20 cellular contexts compared by ENCODE assay signal in genomic region chr5:96036301-96036700, GRCh38.
DNase-seq lines count a peak whose midpoint lies in the region; ATAC-seq, FAIRE-seq and TF ChIP-seq lines count a peak whose summit lies in the region.
"Had no signal": no experiment of that assay in that cellular context is flagged by ENCODE, and none has a peak within 500 bp of the region (broad histone marks: within the 10 kb centered on the region; RNA-seq: fewer than 3 reads in every experiment).

No MANE protein-coding gene starts in this region.

- H4K20me1 ChIP-seq in keratinocyte (ENCODE audit: control insufficient read depth, extremely low read depth, insufficient read depth, low read length): no peaks in the 10 kb centered on the region

- H3K36me3 ChIP-seq in keratinocyte (ENCODE audit: control insufficient read depth in 2 of 2, extremely low read depth in 1 of 2, insufficient read depth in 2 of 2, low read length in 2 of 2): no peaks in the 10 kb centered on the region
- H3K36me3 ChIP-seq in left lung: no peaks in the 10 kb centered on the region
- H3K36me3 ChIP-seq in heart left ventricle: no peaks in the 10 kb centered on the region

- no peaks in the 10 kb centered on the region for H3K79me2 ChIP-seq in keratinocyte (ENCODE audit: control insufficient read depth, insufficient read depth, low read length)

- H3K4me1 ChIP-seq in keratinocyte (ENCODE audit: control insufficient read depth, extremely low read depth, insufficient read depth, low read length) (peaks cover 35% of the 10 kb centered on the region), left lung (no peaks in the 10 kb centered on the region), heart left ventricle (no peaks in the 10 kb centered on the region)
- H3K4me1 ChIP-seq: Caco-2 had no signal

- H3K27ac ChIP-seq in VCaP: peak overlapping the region; percentile 3; the same call in 1 of the 2 replicates
- H3K27ac ChIP-seq in keratinocyte (ENCODE audit: control insufficient read depth, insufficient read depth, low read length): peak overlapping the region; percentile 72
- H3K27ac ChIP-seq in left lung: no peak overlapping the region
- H3K27ac ChIP-seq in heart left ventricle: no peak overlapping the region

- ATAC-seq in left lung: no peak
- ATAC-seq in heart left ventricle: no peak
- ATAC-seq: HCT116, T-cell had no signal

- no peak for TF ChIP-seq CTCF in VCaP (conservative IDR thresholded peaks at IDR 0.05)
- TF ChIP-seq CTCF in keratinocyte (optimal IDR thresholded peaks at IDR 0.05 in 1 of 3, IDR thresholded peaks at IDR 0.05 in 1 of 3, conservative IDR thresholded peaks at IDR 0.05 in 1 of 3; ENCODE audit: extremely low read depth in 1 of 3, insufficient read depth in 2 of 3, low read length in 3 of 3): no peak
- TF ChIP-seq CTCF in left lung (IDR thresholded peaks at IDR 0.05): no peak
- TF ChIP-seq CTCF in heart left ventricle (IDR thresholded peaks at IDR 0.05): no peak

- 76 to 92% (median 80%) methylated on average over 1 of the region's 1 CpG for WGBS in heart left ventricle, 4 donors

- FAIRE-seq in keratinocyte (lab: Jason Lieb, UNC): no peak
- FAIRE-seq: RCC 7860 had no signal

- DNase-seq in DMS53 treated with DMSO at 0.1 percent for 48 hours (lab: John Stamatoyannopoulos, UW; ENCODE audit: unreplicated experiment) (peak; percentile 6), NCI-H2029 (lab: John Stamatoyannopoulos, UW) (peak; percentile 11), keratinocyte (ENCODE audit: low read depth, low spot score) (no peak), NCI-H1417 (lab: John Stamatoyannopoulos, UW) (no peak), left lung (no peak), heart left ventricle (no peak), HuH-7.5 (ENCODE audit: low spot score) (no peak)
- DNase-seq: Caco-2; CD4-positive, CD25-positive, alpha-beta regulatory T cell; DMS153; KG1; NCI-H1092; NCI-H2107; NCI-H446; SHP77; SK-N-SH; T-cell had no signal

- dilution Hi-C loops in keratinocyte (cut with MboI; ENCODE audit: extremely low pct_ligation_motif_present, low sequenced_read_pairs): no loop called here

- no peaks in the 10 kb centered on the region for H3K9me1 ChIP-seq in keratinocyte (ENCODE audit: control insufficient read depth, extremely low read depth, insufficient read depth, low read length)

- no peak for TF ChIP-seq POLR2A in heart left ventricle (IDR thresholded peaks at IDR 0.05)

- H3K27me3 ChIP-seq in keratinocyte (ENCODE audit: control insufficient read depth, extremely low read depth, insufficient read depth, low read length) (no peaks in the 10 kb centered on the region), left lung (no peaks in the 10 kb centered on the region), heart left ventricle (no peaks in the 10 kb centered on the region)

- H3K4me3 ChIP-seq in keratinocyte (ENCODE audit: control insufficient read depth in 2 of 3, extremely low read depth in 1 of 3, insufficient read depth in 2 of 3, low read depth in 1 of 3, low read length in 3 of 3): peak overlapping the region in 1 of 3 experiments; percentile 4
- H3K4me3 ChIP-seq in left lung: no peak overlapping the region
- no peak overlapping the region for H3K4me3 ChIP-seq in heart left ventricle

- peaks cover 2% of the 10 kb centered on the region for H3K9me3 ChIP-seq in keratinocyte (ENCODE audit: control insufficient read depth, low read depth, low read length)
- no peaks in the 10 kb centered on the region for H3K9me3 ChIP-seq in left lung
- peaks cover 0 to 14% (median 0%) of the 10 kb centered on the region in 12 donors for H3K9me3 ChIP-seq in heart left ventricle
- H3K9me3 ChIP-seq: Caco-2, SK-N-SH had no signal

- intact Hi-C loops in left lung (cut with DNase I) (no loop called here), heart left ventricle (cut with DNase I) (no loop called here)

- no peak overlapping the region for H2AFZ ChIP-seq in keratinocyte (ENCODE audit: control insufficient read depth, low read length)

- peak overlapping the region; percentile 74 for H3K4me2 ChIP-seq in keratinocyte (ENCODE audit: control insufficient read depth, extremely low read depth, insufficient read depth, low read depth, low read length)
- H3K4me2 ChIP-seq: SK-N-SH had no signal

- H3K9ac ChIP-seq in keratinocyte (ENCODE audit: control insufficient read depth, extremely low read depth, insufficient read depth, low read length): no peak overlapping the region
- H3K9ac ChIP-seq: SK-N-SH had no signal

Comparison
In these comparisons a context has a peak if more than half of its experiments do, and no peak if none do; other contexts are left out.
1. DNase-seq: peak in DMS53 treated with DMSO at 0.1 percent for 48 hours (single experiment) and NCI-H2029 (single experiment); none in keratinocyte (single experiment), NCI-H1417 (0 of 3), left lung (0 of 2), heart left ventricle (0 of 5) and HuH-7.5 (single experiment).
2. H3K27ac ChIP-seq: peak in VCaP (single experiment) and keratinocyte (single experiment); none in left lung (0 of 2) and heart left ventricle (0 of 12).